12 cellular contexts compared by ENCODE assay signal in the genomic region with DNA sequence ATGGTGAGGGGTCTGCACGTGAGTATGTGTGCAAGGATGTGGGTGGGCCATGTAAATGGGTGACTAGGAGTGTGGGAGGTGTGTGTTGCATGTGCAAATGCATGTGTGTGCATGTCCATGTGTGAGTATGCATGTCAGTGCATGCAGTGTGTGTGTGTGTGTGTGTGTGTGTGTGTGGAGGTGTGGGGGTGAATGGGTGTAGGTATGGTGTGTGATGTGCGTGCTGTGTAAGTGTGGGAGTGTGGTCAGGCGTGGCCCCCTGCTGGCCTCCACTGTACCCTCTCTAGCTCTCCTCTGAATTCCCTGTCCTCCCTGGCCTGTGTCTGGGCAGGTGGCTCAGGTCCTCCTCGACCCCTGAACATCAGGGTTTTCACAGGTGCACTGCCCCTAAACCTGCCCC.
DNase-seq lines count a peak whose midpoint lies in the region; FAIRE-seq and TF ChIP-seq lines count a peak whose summit lies in the region.
"Had no signal": no experiment of that assay in that cellular context is flagged by ENCODE, and none has a peak within 500 bp of the region (broad histone marks: within the 10 kb centered on the region; RNA-seq: fewer than 3 reads in every experiment).

No MANE protein-coding gene starts in this region.

- H3K9me3 ChIP-seq in HEK293 (ENCODE audit: control insufficient read depth, insufficient read depth, low read depth, low read length): no peaks in the 10 kb centered on the region
- H3K9me3 ChIP-seq in liver (ENCODE audit: control insufficient read depth in 4 of 4, low read length in 3 of 4): no peaks in the 10 kb centered on the region
- no peaks in the 10 kb centered on the region for H3K9me3 ChIP-seq in colonic mucosa
- H3K9me3 ChIP-seq: testis had no signal

- POLR2A ChIA-PET in HEK293 (lab: Yijun Ruan, JAX): no interaction called here

- no peaks in the 10 kb centered on the region for H3K27me3 ChIP-seq in bronchial epithelial cell (ENCODE audit: control insufficient read depth, insufficient read depth, low read length)
- H3K27me3 ChIP-seq in liver (ENCODE audit: control insufficient read depth in 4 of 4, insufficient read depth in 4 of 4, low read length in 3 of 4): no peaks in the 10 kb centered on the region
- no peaks in the 10 kb centered on the region for H3K27me3 ChIP-seq in colonic mucosa
- H3K27me3 ChIP-seq: testis had no signal

- peak; percentile 7 to 30 for TF ChIP-seq RAD21 in liver (IDR thresholded peaks at IDR 0.05)

- intact Hi-C loops in colonic mucosa (cut with DNase I): no loop called here

- H3K27ac ChIP-seq in HEK293 (ENCODE audit: extremely low read depth, low read depth, low read length): no peak overlapping the region
- H3K27ac ChIP-seq in liver (ENCODE audit: low read depth in 1 of 2, low read length in 2 of 2): no peak overlapping the region
- H3K27ac ChIP-seq in colonic mucosa: no peak overlapping the region
- H3K27ac ChIP-seq: testis had no signal

- no peak overlapping the region for H3K4me3 ChIP-seq in HEK293 (ENCODE audit: low read depth, low read length)
- no peak overlapping the region for H3K4me3 ChIP-seq in bronchial epithelial cell (ENCODE audit: low read depth, low read length)
- H3K4me3 ChIP-seq in liver (ENCODE audit: low read depth in 1 of 3, low read length in 3 of 3): no peak overlapping the region
- no peak overlapping the region for H3K4me3 ChIP-seq in colonic mucosa
- H3K4me3 ChIP-seq: testis had no signal

- H3K36me3 ChIP-seq in HEK293 (ENCODE audit: control insufficient read depth in 2 of 2, insufficient read depth in 1 of 2, low read length in 2 of 2) (no peaks in the 10 kb centered on the region), bronchial epithelial cell (ENCODE audit: control insufficient read depth, insufficient read depth, low read length) (no peaks in the 10 kb centered on the region), liver (ENCODE audit: control insufficient read depth in 4 of 4, insufficient read depth in 3 of 4, low read depth in 1 of 4, low read length in 3 of 4) (no peaks in the 10 kb centered on the region), colonic mucosa (no peaks in the 10 kb centered on the region)

- peak; percentile 29 for DNase-seq in AG08396 (ENCODE audit: low spot score)
- no peak for DNase-seq in bronchial epithelial cell (ENCODE audit: low read depth)
- DNase-seq in activated CD4-positive, alpha-beta T cell treated with anti-CD3 and anti-CD28 coated beads, Interleukin-2, amount 50 U/mL, for 48 hours: no peak
- no peak for DNase-seq in GOT3 (lab: John Stamatoyannopoulos, UW)
- no peak for DNase-seq in colonic mucosa
- DNase-seq in G401 (ENCODE audit: low spot score): no peak
- DNase-seq: COR-L47; NCI-H2107; stimulated activated CD4-positive, alpha-beta T cell treated with anti-CD3 and anti-CD28 coated beads, Interleukin-2, amount 100 ng/mL, for 48 hours; testis had no signal

- CTCF ChIA-PET in HEK293 (lab: Yijun Ruan, JAX): interaction anchor here (1.4 to 6.4 kb wide), 3 partner anchors 9 to 40 kb away, joined by 5 to 42 read pairs (median 27); no protein-coding TSS in a partner anchor

- in situ Hi-C loops in G401 (cut with HindIII; ENCODE audit: low sequenced_read_pairs): no loop called here

- peak; percentile 96 for TF ChIP-seq CTCF in HEK293 (tag by site-specific recombination; IDR thresholded peaks at IDR 0.05)
- peak; percentile 31 for TF ChIP-seq CTCF in bronchial epithelial cell (IDR thresholded peaks at IDR 0.05; ENCODE audit: insufficient read depth, low read length, severe bottlenecking)
- peak; percentile 21 for TF ChIP-seq CTCF in liver (IDR thresholded peaks at IDR 0.05; ENCODE audit: low read depth, low read length, missing input control)
- no peak for TF ChIP-seq CTCF in colonic mucosa (IDR thresholded peaks at IDR 0.05)

- FAIRE-seq in bronchial epithelial cell (lab: Jason Lieb, UNC): peak; percentile 47

- 65% methylated on average over 4 of the region's 4 CpGs for WGBS in liver

- H3K4me1 ChIP-seq in HEK293 (ENCODE audit: control insufficient read depth, insufficient read depth, low read length) (no peaks in the 10 kb centered on the region), liver (ENCODE audit: control insufficient read depth in 4 of 4, insufficient read depth in 4 of 4, low read length in 3 of 4) (no peaks in the 10 kb centered on the region), colonic mucosa (no peaks in the 10 kb centered on the region)
- H3K4me1 ChIP-seq: testis had no signal

- H3K9ac ChIP-seq in liver (ENCODE audit: low read depth in 1 of 2, low read length in 2 of 2) (no peak overlapping the region), colonic mucosa (ENCODE audit: low read depth in 2 of 2, low read length in 2 of 2) (no peak overlapping the region)

TF ChIP-seq in HEK293, 187 proteins besides CTCF, POLR2A, EP300 and RAD21 (continues in another document):
- TF ChIP-seq GLIS1 (tag by site-specific recombination; IDR thresholded peaks at IDR 0.05): peak; percentile 13; the same call in 1 of the 2 replicates
- TF ChIP-seq ZNF239 (tag by site-specific recombination; IDR thresholded peaks at IDR 0.05): peak; percentile 76; the same call in 1 of the 2 replicates
- TF ChIP-seq, protein P1, sequence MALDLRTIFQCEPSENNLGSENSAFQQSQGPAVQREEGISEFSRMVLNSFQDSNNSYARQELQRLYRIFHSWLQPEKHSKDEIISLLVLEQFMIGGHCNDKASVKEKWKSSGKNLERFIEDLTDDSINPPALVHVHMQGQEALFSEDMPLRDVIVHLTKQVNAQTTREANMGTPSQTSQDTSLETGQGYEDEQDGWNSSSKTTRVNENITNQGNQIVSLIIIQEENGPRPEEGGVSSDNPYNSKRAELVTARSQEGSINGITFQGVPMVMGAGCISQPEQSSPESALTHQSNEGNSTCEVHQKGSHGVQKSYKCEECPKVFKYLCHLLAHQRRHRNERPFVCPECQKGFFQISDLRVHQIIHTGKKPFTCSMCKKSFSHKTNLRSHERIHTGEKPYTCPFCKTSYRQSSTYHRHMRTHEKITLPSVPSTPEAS (tag by site-specific recombination; IDR thresholded peaks at IDR 0.05): peak; percentile 57
- 0 out of 2 replicates have a peak, but pooled peaks have one; percentile 30 for TF ChIP-seq ZBTB10 (tag by site-specific recombination; IDR thresholded peaks at IDR 0.05)
- peak; percentile 31; the same call in 1 of the 2 replicates for TF ChIP-seq ZNF654 (tag by site-specific recombination; IDR thresholded peaks at IDR 0.05; ENCODE audit: low read depth)

TF ChIP-seq in liver, 16 proteins besides CTCF, POLR2A, EP300 and RAD21:
- TF ChIP-seq RXRA (IDR thresholded peaks at IDR 0.05): no peak
- TF ChIP-seq JUND (IDR thresholded peaks at IDR 0.05): no peak
- TF ChIP-seq HNF4A (conservative IDR thresholded peaks at IDR 0.05): no peak
- TF ChIP-seq GABPA (IDR thresholded peaks at IDR 0.05 in 1 of 2, conservative IDR thresholded peaks at IDR 0.05 in 1 of 2): no peak
- TF ChIP-seq NR2F2 (IDR thresholded peaks at IDR 0.05): no peak
- no peak for TF ChIP-seq ATF3 (IDR thresholded peaks at IDR 0.05)
TF ChIP-seq in liver: peak in this region for 0.
